In genomic region chr1:16026302-16026701, GRCh38 we compare ENCODE assay signal across 1 cellular context.
TF ChIP-seq lines count a peak whose summit lies in the region.

No MANE protein-coding gene starts in this region.

TF ChIP-seq in K562, 482 proteins besides CTCF, POLR2A, EP300 and RAD21:
- TF ChIP-seq STAG1 (CRISPR knock-in tag; IDR thresholded peaks at IDR 0.05; ENCODE audit: borderline replicate concordance) = peak; percentile 6; the same call in 1 of the 2 replicates
